23 cellular contexts compared by ENCODE assay signal in the genomic region with DNA sequence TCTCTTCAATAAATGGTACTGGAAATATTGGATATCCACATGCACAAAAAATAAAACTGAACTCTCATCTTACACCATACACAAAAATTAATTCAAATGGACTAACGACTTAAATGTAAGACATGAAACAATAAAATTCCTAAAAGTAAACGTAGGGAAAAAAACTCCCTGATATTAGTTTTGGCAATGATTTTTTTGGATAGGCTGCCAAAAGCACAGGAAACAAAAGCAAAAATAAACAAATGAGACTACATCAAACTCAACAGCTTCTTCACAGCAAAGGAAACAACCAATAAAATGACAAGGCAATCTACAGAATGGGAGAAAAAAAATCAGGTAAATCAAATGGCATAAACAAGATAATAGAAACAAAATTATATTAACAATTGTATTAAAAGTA.
"Had no signal": no experiment of that assay in that cellular context is flagged by ENCODE, and none has a peak within 500 bp of the region (broad histone marks: within the 10 kb centered on the region; RNA-seq: fewer than 3 reads in every experiment).

No MANE protein-coding gene starts in this region.

- FAIRE-seq: TTC549 had no signal

- H3K9me3 ChIP-seq: gastroesophageal sphincter, heart left ventricle, left lung, thyroid gland had no signal

- H3K4me1 ChIP-seq: gastroesophageal sphincter, heart left ventricle, left lung had no signal

- H3K4me3 ChIP-seq: coronary artery, gastroesophageal sphincter, heart left ventricle, left lung, thyroid gland had no signal

- ATAC-seq: activated T-helper 17 cell treated with anti-CD3 and anti-CD28 coated beads, Interleukin-2, amount 50 U/mL, for 72 hours; gastroesophageal sphincter; heart left ventricle; left lung had no signal

- H3K27me3 ChIP-seq: brain microvascular endothelial cell, gastroesophageal sphincter, heart left ventricle, left lung, thyroid gland had no signal

- H3K36me3 ChIP-seq: brain microvascular endothelial cell, thyroid gland had no signal

- H3K27ac ChIP-seq: brain microvascular endothelial cell, coronary artery, gastroesophageal sphincter, heart left ventricle, left lung, thyroid gland had no signal

- DNase-seq: activated B cell treated with CpG ODN at 0.5 μM for 24 hours; activated CD4-positive, alpha-beta memory T cell treated with anti-CD3 and anti-CD28 coated beads for 36 hours; activated CD4-positive, alpha-beta T cell treated with anti-CD3 and anti-CD28 coated beads for 4 hours; activated naive CD4-positive, alpha-beta T cell; activated naive CD8-positive, alpha-beta T cell treated with anti-CD3 and anti-CD28 coated beads, Interleukin-2, amount 10 ng/mL, durations not matched to agents 7 days and 5 days; amygdala; brain microvascular endothelial cell; effector CD4-positive, alpha-beta T cell; heart left ventricle; left lung; mammary epithelial cell; midbrain; nephron progenitor cell; nucleus accumbens; stimulated activated CD4-positive, alpha-beta T cell treated with anti-CD3 and anti-CD28 coated beads, Interleukin-12 subunit alpha, Interleukin-12 subunit beta, amount 100 ng/mL, for 4 hours; stimulated activated CD4-positive, alpha-beta T cell treated with anti-CD3 and anti-CD28 coated beads, Interleukin-1b, Interleukin-23, amount 100 ng/mL, for 48 hours; stimulated activated CD8-positive, alpha-beta memory T cell treated with anti-CD3 and anti-CD28 coated beads, Interleukin-4, amount 100 ng/mL, for 48 hours; stimulated activated naive CD4-positive, alpha-beta T cell treated with Interleukin-2 at 50 U/mL for 16 hours; thyroid gland had no signal
